ENCODE assay signal across 31 cellular contexts in genomic region chr1:63882048-63882704, GRCh38.
A peak's percentile ranks its signal among the peaks of the same experiment; 100 is the strongest.
DNase-seq lines count a peak whose midpoint lies in the region; ATAC-seq and TF ChIP-seq lines count a peak whose summit lies in the region.
"Had no signal": no experiment of that assay in that cellular context is flagged by ENCODE, and none has a peak within 500 bp of the region (broad histone marks: within the 10 kb centered on the region; RNA-seq: fewer than 3 reads in every experiment).

No MANE protein-coding gene starts in this region.

- no peaks in the 10 kb centered on the region for H3K9me3 ChIP-seq in gastroesophageal sphincter
- H3K9me3 ChIP-seq in mesenchymal stem cell (ENCODE audit: control insufficient read depth, low read length): no peaks in the 10 kb centered on the region
- no peaks in the 10 kb centered on the region for H3K9me3 ChIP-seq in MG63
- H3K9me3 ChIP-seq: Caco-2, HAP-1, psoas muscle had no signal

- no peak for TF ChIP-seq POLR2A in gastroesophageal sphincter (IDR thresholded peaks at IDR 0.05)

- H3K4me2 ChIP-seq in mesenchymal stem cell (ENCODE audit: low read length, poor library complexity, severe bottlenecking): no peak overlapping the region
- H3K4me2 ChIP-seq: PC-9 had no signal

- DNase-seq in caudate nucleus (lab: John Stamatoyannopoulos, UW): no peak
- DNase-seq in mesenchymal stem cell: no peak
- DNase-seq in superior temporal gyrus (ENCODE audit: extremely low spot score): peak; percentile 72
- no peak for DNase-seq in germinal center (ENCODE audit: low spot score)
- no peak for DNase-seq in activated gamma-delta T cell (lab: John Stamatoyannopoulos, UW)
- DNase-seq in MG63: no peak
- DNase-seq: activated CD4-positive, alpha-beta memory T cell treated with anti-CD3 and anti-CD28 coated beads, Interleukin-2, amount 10 ng/mL, durations not matched to agents 7 days and 5 days; activated CD4-positive, alpha-beta T cell treated with anti-CD3 and anti-CD28 coated beads for 1 hour; amniotic stem cell; brain microvascular endothelial cell; C1 segment of cervical spinal cord; Caco-2; effector CD4-positive, alpha-beta T cell; foreskin melanocyte; Kasumi-1; left colon; naive thymus-derived CD8-positive, alpha-beta T cell; NCI-H1417 treated with DMSO at 0.1 percent for 48 hours; NCI-H2029 treated with DMSO at 0.1 percent for 48 hours; NCI-H2227 treated with DMSO at 0.1 percent for 48 hours; PC-9; psoas muscle; SHP77 treated with DMSO at 0.1 percent for 48 hours; stimulated activated naive B cell treated with anti-CD40 and anti-IgM and Interleukin-4, amounts not matched to agents 10 μg/mL and 1 μg/mL and 100 μg/mL, for 72 hours; substantia nigra; T-helper 2 cell had no signal

- peaks cover 20% of the 10 kb centered on the region for H3K79me1 ChIP-seq in mesenchymal stem cell (replicated peaks; ENCODE audit: low read length, poor library complexity, severe bottlenecking)

- H3K14ac ChIP-seq in mesenchymal stem cell (ENCODE audit: low read length in 2 of 2): no peak overlapping the region

- H3K27ac ChIP-seq in caudate nucleus (ENCODE audit: low read depth, low read length): peak overlapping the region; percentile 32
- peak overlapping the region in 2 of 4 donors; percentile 36 to 49 for H3K27ac ChIP-seq in gastroesophageal sphincter
- H3K27ac ChIP-seq in mesenchymal stem cell (ENCODE audit: low read length, poor library complexity, severe bottlenecking): no peak overlapping the region
- H3K27ac ChIP-seq: brain microvascular endothelial cell, epithelial cell of prostate, PC-9, psoas muscle had no signal

- no peak overlapping the region for H4K91ac ChIP-seq in mesenchymal stem cell (ENCODE audit: low read length)

- TF ChIP-seq EP300 in gastroesophageal sphincter (IDR thresholded peaks at IDR 0.05): no peak

- no peak overlapping the region for H3K4ac ChIP-seq in mesenchymal stem cell (ENCODE audit: low read depth in 1 of 2, low read length in 2 of 2)

- peak overlapping the region; percentile 16 for H3K9ac ChIP-seq in mesenchymal stem cell (ENCODE audit: low read length)

- no peak overlapping the region for H2AK5ac ChIP-seq in mesenchymal stem cell (ENCODE audit: low read length, severe bottlenecking)

- 48 to 66% methylated on average over 4 of the region's 4 CpGs for whole genome bisulfite sequencing in gastroesophageal sphincter (ENCODE audit: low coverage in 1 of 2), 2 donors
- WGBS in mesenchymal stem cell: over 99% methylated on average over 4 of the region's 4 CpGs

- H3K18ac ChIP-seq in mesenchymal stem cell (ENCODE audit: low read depth in 1 of 2, low read length in 2 of 2): no peak overlapping the region

- H2BK15ac ChIP-seq in mesenchymal stem cell (ENCODE audit: low read depth, poor library complexity, severe bottlenecking): no peak overlapping the region

- no peak overlapping the region for H2BK12ac ChIP-seq in mesenchymal stem cell (ENCODE audit: low read length in 2 of 2)

- H2AFZ ChIP-seq in mesenchymal stem cell (ENCODE audit: low read depth, low read length): no peak overlapping the region
- H2AFZ ChIP-seq: PC-9 had no signal

- ATAC-seq in gastroesophageal sphincter (peak; percentile 46), GM21447 (IDR thresholded peaks at IDR 0.05; ENCODE audit: unreplicated experiment) (no peak)
- ATAC-seq: activated T-helper 17 cell treated with anti-CD3 and anti-CD28 coated beads, Interleukin-2, amount 50 U/mL, for 72 hours; left colon; naive thymus-derived CD8-positive, alpha-beta T cell; psoas muscle; stimulated activated naive B cell treated with anti-CD40 and anti-IgM and Interleukin-4, amounts not matched to agents 10 μg/mL and 1 μg/mL and 100 μg/mL, for 72 hours had no signal

- no peak for TF ChIP-seq CTCF in gastroesophageal sphincter (IDR thresholded peaks at IDR 0.05)

- no peak overlapping the region for H3K23ac ChIP-seq in mesenchymal stem cell (ENCODE audit: low read length in 2 of 2)

- H3K27me3 ChIP-seq in gastroesophageal sphincter (no peaks in the 10 kb centered on the region), mesenchymal stem cell (ENCODE audit: control insufficient read depth in 1 of 2, insufficient read depth in 1 of 2, low read length in 2 of 2) (no peaks in the 10 kb centered on the region), MG63 (no peaks in the 10 kb centered on the region)
- H3K27me3 ChIP-seq: brain microvascular endothelial cell had no signal

- no peak overlapping the region for H4K8ac ChIP-seq in mesenchymal stem cell (ENCODE audit: low read length)

- no peak overlapping the region for H2BK5ac ChIP-seq in mesenchymal stem cell (ENCODE audit: low read depth, low read length, poor library complexity, severe bottlenecking)

- no peak overlapping the region for H3K4me3 ChIP-seq in gastroesophageal sphincter
- no peak overlapping the region for H3K4me3 ChIP-seq in mesenchymal stem cell (ENCODE audit: insufficient read depth in 1 of 2, low read depth in 1 of 2, low read length in 2 of 2)
- H3K4me3 ChIP-seq in MG63: no peak overlapping the region
- H3K4me3 ChIP-seq: HAP-1, PC-9, psoas muscle had no signal

- peaks cover 0 to 23% (median 3%) of the 10 kb centered on the region in 3 donors for H3K4me1 ChIP-seq in gastroesophageal sphincter
- H3K4me1 ChIP-seq in mesenchymal stem cell (ENCODE audit: control insufficient read depth, insufficient read depth, low read depth, low read length): peaks cover 8% of the 10 kb centered on the region
- H3K4me1 ChIP-seq: HAP-1 had no signal

- H3K36me3 ChIP-seq in gastroesophageal sphincter (no peaks in the 10 kb centered on the region), mesenchymal stem cell (ENCODE audit: control insufficient read depth in 1 of 2, insufficient read depth in 2 of 2, low read depth in 1 of 2, low read length in 2 of 2) (no peaks in the 10 kb centered on the region), MG63 (no peaks in the 10 kb centered on the region)
- H3K36me3 ChIP-seq: brain microvascular endothelial cell, HAP-1 had no signal

- no peak overlapping the region for H2BK120ac ChIP-seq in mesenchymal stem cell (ENCODE audit: low read depth, low read length)
